ENCODE assay signal across 8 cellular contexts in genomic region chr3:139934557-139935070, GRCh38. TPM values are rescaled to one million over a fixed set of nuclear protein-coding genes. Genes with fewer than 3 reads are reported as not detected.
DNase-seq lines count a peak whose midpoint lies in the region; ATAC-seq and TF ChIP-seq lines count a peak whose summit lies in the region.

No MANE protein-coding gene starts in this region.

- intact Hi-C loops in CD14-positive monocyte (cut with micrococcal nuclease) (no loop called here), esophagus muscularis mucosa (cut with DNase I) (loop anchor here (10.0 kb wide), 1 partner anchor 930 kb away; no protein-coding TSS in a partner anchor), upper lobe of right lung (cut with DNase I) (no loop called here)

- no peaks in the 10 kb centered on the region for H3K36me3 ChIP-seq in esophagus muscularis mucosa
- no peaks in the 10 kb centered on the region for H3K36me3 ChIP-seq in upper lobe of right lung

- H3K9me3 Mint-ChIP-seq in CD14-positive monocyte: peaks cover 0 to 16% (median 4%) of the 10 kb centered on the region in 7 donors

- peak overlapping the region; percentile 54 to 63 (median 56) for H3K4me3 ChIP-seq in esophagus muscularis mucosa
- peak overlapping the region; percentile 40 for H3K4me3 ChIP-seq in upper lobe of right lung

- no peak for TF ChIP-seq EP300 in esophagus muscularis mucosa (IDR thresholded peaks at IDR 0.05)

- 1% methylated on average over 25 of the region's 33 CpGs for WGBS in esophagus muscularis mucosa

- ATAC-seq in HG02759 (IDR thresholded peaks at IDR 0.05; ENCODE audit: unreplicated experiment) (peak; percentile 26), upper lobe of right lung (peak; percentile 50), HG02798 (IDR thresholded peaks at IDR 0.05; ENCODE audit: poor library complexity, unreplicated experiment) (no peak), HG03378 (IDR thresholded peaks at IDR 0.05; ENCODE audit: unreplicated experiment) (no peak)

- DNase-seq in CD14-positive monocyte (ENCODE audit: low spot score) (no peak), NCI-H82 treated with DMSO at 0.1 percent for 48 hours (lab: John Stamatoyannopoulos, UW; ENCODE audit: unreplicated experiment) (peak; percentile 71), esophagus muscularis mucosa (ENCODE audit: extremely low spot score) (peak; percentile 81), mucosa of gallbladder (ENCODE audit: low spot score) (peak; percentile 27), upper lobe of right lung (peak; percentile 65)

- no peaks in the 10 kb centered on the region for H3K36me3 Mint-ChIP-seq in CD14-positive monocyte

- H3K27ac ChIP-seq in esophagus muscularis mucosa (replicated peaks in 1 of 4) (peak overlapping the region in 2 of 4 donors; percentile 2 to 44), upper lobe of right lung (no peak overlapping the region)

- H3K27me3 Mint-ChIP-seq in CD14-positive monocyte (ENCODE audit: low read depth in 3 of 3): peaks cover 46 to 55% (median 52%) of the 10 kb centered on the region in 3 donors

- H3K27ac Mint-ChIP-seq in CD14-positive monocyte: no peak overlapping the region

- H3K4me3 Mint-ChIP-seq in CD14-positive monocyte: peak overlapping the region; percentile 27 to 85

- H3K9me3 ChIP-seq in esophagus muscularis mucosa: no peaks in the 10 kb centered on the region
- no peaks in the 10 kb centered on the region for H3K9me3 ChIP-seq in upper lobe of right lung

- TF ChIP-seq CTCF in CD14-positive monocyte (IDR thresholded peaks at IDR 0.05): no peak
- no peak for TF ChIP-seq CTCF in esophagus muscularis mucosa (IDR thresholded peaks at IDR 0.05)
- TF ChIP-seq CTCF in upper lobe of right lung (IDR thresholded peaks at IDR 0.05): no peak

- H3K4me1 ChIP-seq in esophagus muscularis mucosa (peaks cover 20 to 27% (median 24%) of the 10 kb centered on the region in 4 donors), upper lobe of right lung (peaks cover 18% of the 10 kb centered on the region)

- H3K4me1 Mint-ChIP-seq in CD14-positive monocyte: peaks cover 16% of the 10 kb centered on the region

- no peak for TF ChIP-seq POLR2A in esophagus muscularis mucosa (IDR thresholded peaks at IDR 0.05; ENCODE audit: low read depth)

- H3K27me3 ChIP-seq in esophagus muscularis mucosa (peaks cover 0 to 47% (median 18%) of the 10 kb centered on the region in 4 donors), upper lobe of right lung (peaks cover 42% of the 10 kb centered on the region)

RNA-seq across cellular contexts. Expression of gene CLSTN2, which starts 0.4 kb away (rescaled TPM):
- not detected for polyA plus RNA-seq in CD14-positive monocyte
- total RNA-seq in esophagus muscularis mucosa (1 to 10 TPM; 3.7 to 9.5 (median 7.4) TPM), mucosa of gallbladder (7.1 TPM), upper lobe of right lung (3.0 TPM)

Comparison
In these comparisons a context has a peak if more than half of its experiments do, and no peak if none do; other contexts are left out.
1. ATAC-seq: peak in HG02759 (single experiment) and upper lobe of right lung (single experiment); none in HG02798 (single experiment) and HG03378 (single experiment).